Comparison of ENCODE assay signal across 29 cellular contexts in the genomic region with DNA sequence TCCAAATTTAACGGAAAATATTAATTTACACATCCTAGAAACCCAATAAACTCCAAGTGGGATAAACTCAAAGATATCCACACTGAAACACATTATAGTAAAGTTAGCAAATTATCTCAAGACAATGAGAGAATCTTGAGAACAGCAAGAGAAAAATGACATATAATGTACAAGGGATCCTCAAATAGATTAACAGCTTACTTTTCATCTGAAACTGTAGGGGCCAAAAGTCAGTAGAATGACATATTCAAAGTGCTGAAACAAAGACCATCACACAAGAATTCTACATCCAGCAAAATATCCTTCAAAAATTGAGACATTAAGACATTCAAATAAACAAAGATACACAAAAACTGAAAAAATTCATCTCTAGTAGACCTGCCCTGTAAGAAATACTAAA.
"Had no signal": no experiment of that assay in that cellular context is flagged by ENCODE, and none has a peak within 500 bp of the region (broad histone marks: within the 10 kb centered on the region; RNA-seq: fewer than 3 reads in every experiment).

No MANE protein-coding gene starts in this region.

- H3K4me3 Mint-ChIP-seq: stimulated activated effector memory CD8-positive, alpha-beta T cell treated with anti-CD3 and anti-CD28 coated beads, Interleukin-12 subunit alpha, Interleukin-12 subunit beta, amount 100 ng/mL, for 72 hours; stimulated activated memory B cell treated with anti-CD40 and anti-IgM and Interleukin-4, amounts not matched to agents 10 μg/mL and 1 μg/mL and 100 μg/mL, for 72 hours; stimulated activated naive B cell treated with anti-CD40 and anti-IgM and Interleukin-4, amounts not matched to agents 10 μg/mL and 1 μg/mL and 100 μg/mL, for 72 hours; stimulated activated naive CD8-positive, alpha-beta T cell treated with anti-CD3 and anti-CD28 coated beads, Interleukin-15, amount 100 ng/mL, for 72 hours; stimulated activated naive CD8-positive, alpha-beta T cell treated with anti-CD3 and anti-CD28 coated beads, Interleukin-15, Interleukin-2, amounts not matched to agents 100 ng/mL and 50 ng/mL, for 24 hours; type B pancreatic cell had no signal

- H3K4me3 ChIP-seq: stomach, suprapubic skin, testis, thoracic aorta, thyroid gland, tibial artery, tibial nerve, transverse colon, upper lobe of left lung, upper lobe of right lung, uterus, vagina had no signal

- H3K36me3 ChIP-seq: stomach, suprapubic skin, thoracic aorta, thyroid gland, tibial artery, tibial nerve, transverse colon, upper lobe of left lung, upper lobe of right lung, uterus, vagina had no signal

- H3K27ac Mint-ChIP-seq: stimulated activated effector memory CD8-positive, alpha-beta T cell treated with anti-CD3 and anti-CD28 coated beads, Interleukin-12 subunit alpha, Interleukin-12 subunit beta, amount 100 ng/mL, for 72 hours; stimulated activated memory B cell treated with anti-CD40 and anti-IgM and Interleukin-4, amounts not matched to agents 10 μg/mL and 1 μg/mL and 100 μg/mL, for 72 hours; stimulated activated naive B cell treated with anti-CD40 and anti-IgM and Interleukin-4, amounts not matched to agents 10 μg/mL and 1 μg/mL and 100 μg/mL, for 72 hours; stimulated activated naive CD8-positive, alpha-beta T cell treated with anti-CD3 and anti-CD28 coated beads, Interleukin-15, amount 100 ng/mL, for 72 hours; stimulated activated naive CD8-positive, alpha-beta T cell treated with anti-CD3 and anti-CD28 coated beads, Interleukin-15, Interleukin-2, amounts not matched to agents 100 ng/mL and 50 ng/mL, for 24 hours; type B pancreatic cell had no signal

- H3K27me3 Mint-ChIP-seq: stimulated activated memory B cell treated with anti-CD40 and anti-IgM and Interleukin-4, amounts not matched to agents 10 μg/mL and 1 μg/mL and 100 μg/mL, for 72 hours; stimulated activated naive B cell treated with anti-CD40 and anti-IgM and Interleukin-4, amounts not matched to agents 10 μg/mL and 1 μg/mL and 100 μg/mL, for 72 hours; stimulated activated naive CD8-positive, alpha-beta T cell treated with anti-CD3 and anti-CD28 coated beads, Interleukin-15, amount 100 ng/mL, for 72 hours; type B pancreatic cell had no signal

- DNase-seq: stimulated activated CD4-positive, alpha-beta T cell treated with anti-CD3 and anti-CD28 coated beads, Interleukin-2, amount 100 ng/mL, for 48 hours; stimulated activated CD4-positive, alpha-beta T cell treated with anti-CD3 and anti-CD28 coated beads, Interleukin-4, amount 100 ng/mL, for 1 hour; stimulated activated CD4-positive, alpha-beta T cell treated with anti-CD3 and anti-CD28 coated beads, Interleukin-4, amount 100 ng/mL, for 24 hours; stimulated activated CD4-positive, alpha-beta T cell treated with anti-CD3 and anti-CD28 coated beads, Interleukin-4, amount 100 ng/mL, for 4 hours; stimulated activated CD8-positive, alpha-beta memory T cell treated with anti-CD3 and anti-CD28 coated beads, Interleukin-4, amount 100 ng/mL, for 48 hours; stimulated activated naive B cell treated with anti-CD40 and anti-IgM and Interleukin-4, amounts not matched to agents 10 μg/mL and 1 μg/mL and 100 μg/mL, for 72 hours; stimulated activated naive CD4-positive, alpha-beta T cell; stimulated activated naive CD4-positive, alpha-beta T cell treated with Interleukin-2 at 50 U/mL for 16 hours; stimulated activated naive CD8-positive, alpha-beta T cell treated with anti-CD3 and anti-CD28 coated beads, Interleukin-15, amount 100 ng/mL, for 72 hours; stimulated activated naive CD8-positive, alpha-beta T cell treated with anti-CD3 and anti-CD28 coated beads, Interleukin-15, Interleukin-2, amounts not matched to agents 100 U/mL and 50 U/mL, for 24 hours; stomach; substantia nigra; testis; thyroid gland; tibial artery; transverse colon; trophoblast cell; upper lobe of left lung; upper lobe of right lung; uterus had no signal

- H3K9me3 Mint-ChIP-seq: stimulated activated memory B cell treated with anti-CD40 and anti-IgM and Interleukin-4, amounts not matched to agents 10 μg/mL and 1 μg/mL and 100 μg/mL, for 72 hours; type B pancreatic cell had no signal

- H3K36me3 Mint-ChIP-seq: stimulated activated effector memory CD8-positive, alpha-beta T cell treated with anti-CD3 and anti-CD28 coated beads, Interleukin-12 subunit alpha, Interleukin-12 subunit beta, amount 100 ng/mL, for 72 hours; stimulated activated memory B cell treated with anti-CD40 and anti-IgM and Interleukin-4, amounts not matched to agents 10 μg/mL and 1 μg/mL and 100 μg/mL, for 72 hours; type B pancreatic cell had no signal

- H3K27me3 ChIP-seq: stomach, suprapubic skin, testis, thyroid gland, tibial artery, tibial nerve, transverse colon, upper lobe of left lung, upper lobe of right lung, uterus, vagina had no signal

- H3K4me1 Mint-ChIP-seq: stimulated activated effector memory CD8-positive, alpha-beta T cell treated with anti-CD3 and anti-CD28 coated beads, Interleukin-12 subunit alpha, Interleukin-12 subunit beta, amount 100 ng/mL, for 72 hours; stimulated activated memory B cell treated with anti-CD40 and anti-IgM and Interleukin-4, amounts not matched to agents 10 μg/mL and 1 μg/mL and 100 μg/mL, for 72 hours; stimulated activated naive B cell treated with anti-CD40 and anti-IgM and Interleukin-4, amounts not matched to agents 10 μg/mL and 1 μg/mL and 100 μg/mL, for 72 hours; stimulated activated naive CD8-positive, alpha-beta T cell treated with anti-CD3 and anti-CD28 coated beads, Interleukin-15, amount 100 ng/mL, for 72 hours had no signal

- ATAC-seq: stimulated activated effector memory CD8-positive, alpha-beta T cell treated with anti-CD3 and anti-CD28 coated beads, Interleukin-12 subunit alpha, Interleukin-12 subunit beta, amount 100 ng/mL, for 72 hours; stimulated activated memory B cell treated with anti-CD40 and anti-IgM and Interleukin-4, amounts not matched to agents 10 μg/mL and 1 μg/mL and 100 μg/mL, for 72 hours; stimulated activated naive B cell treated with anti-CD40 and anti-IgM and Interleukin-4, amounts not matched to agents 10 μg/mL and 1 μg/mL and 100 μg/mL, for 72 hours; stimulated activated naive CD8-positive, alpha-beta T cell treated with anti-CD3 and anti-CD28 coated beads, Interleukin-15, amount 100 ng/mL, for 72 hours; stimulated activated naive CD8-positive, alpha-beta T cell treated with anti-CD3 and anti-CD28 coated beads, Interleukin-15, Interleukin-2, amounts not matched to agents 100 U/mL and 50 U/mL, for 24 hours; upper lobe of right lung had no signal

- H3K27ac ChIP-seq: stomach, suprapubic skin, testis, thoracic aorta, thyroid gland, tibial artery, tibial nerve, transverse colon, upper lobe of left lung, upper lobe of right lung, uterus, vagina had no signal

- H3K4me1 ChIP-seq: stomach, suprapubic skin, testis, thyroid gland, tibial artery, tibial nerve, transverse colon, upper lobe of left lung, upper lobe of right lung, uterus, vagina had no signal

- FAIRE-seq: urothelium cell line had no signal

- H3K9me3 ChIP-seq: suprapubic skin, testis, thyroid gland, tibial artery, transverse colon, upper lobe of right lung, uterus, vagina had no signal
